ENCODE assay signal across 27 cellular contexts in the genomic region with DNA sequence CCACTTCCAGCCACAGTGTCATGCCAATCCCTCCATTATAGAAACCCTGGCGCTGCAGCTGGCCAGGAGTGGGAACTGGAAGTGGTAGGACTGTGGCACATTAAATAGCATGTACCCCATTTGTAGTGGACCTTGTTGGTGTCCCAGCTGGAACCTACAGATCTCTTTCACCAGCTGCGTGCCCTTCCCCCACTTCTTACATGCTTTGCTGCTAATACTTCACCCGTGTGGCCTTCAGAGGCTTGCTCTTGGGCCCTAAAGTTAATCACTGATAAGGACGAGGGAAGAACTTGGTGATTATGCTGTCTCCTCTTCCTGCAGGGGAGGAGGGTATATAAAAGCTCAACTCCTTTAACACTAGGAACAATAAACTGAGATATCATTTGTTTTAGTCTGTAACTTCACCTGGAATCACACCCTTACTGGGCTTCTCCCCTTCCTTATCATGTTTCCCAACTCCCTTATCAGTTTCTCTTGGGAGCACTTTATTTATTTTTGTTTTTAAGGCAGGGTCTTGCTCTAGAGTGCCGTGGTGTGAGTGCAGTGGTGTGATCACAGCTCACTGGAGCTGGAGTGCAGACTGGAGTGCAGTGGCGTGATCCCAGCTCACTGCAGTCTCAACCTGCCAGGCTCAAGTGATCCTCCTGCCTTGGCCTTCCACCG. TPM values are rescaled to one million over a fixed set of nuclear protein-coding genes. Genes with fewer than 3 reads are reported as not detected.
DNase-seq lines count a peak whose midpoint lies in the region; ATAC-seq, FAIRE-seq and TF ChIP-seq lines count a peak whose summit lies in the region.
"Had no signal": no experiment of that assay in that cellular context is flagged by ENCODE, and none has a peak within 500 bp of the region (broad histone marks: within the 10 kb centered on the region; RNA-seq: fewer than 3 reads in every experiment).

No MANE protein-coding gene starts in this region.

- no peak overlapping the region for H3K4me3 Mint-ChIP-seq in Caco-2 (ENCODE audit: unreplicated experiment)
- H3K4me3 Mint-ChIP-seq: B cell; CD8-positive, alpha-beta T cell; HFFc6 had no signal

- no peak for TF ChIP-seq RAD21 in K562 (CRISPR knock-in tag; conservative IDR thresholded peaks at IDR 0.05 in 1 of 2, IDR thresholded peaks at IDR 0.05 in 1 of 2)

- H3K27ac ChIP-seq in K562 (ENCODE audit: extremely low read depth, low read depth, low read length) (no peak overlapping the region), SJCRH30 (no peak overlapping the region)
- H3K27ac ChIP-seq: dorsolateral prefrontal cortex, GM23248, heart left ventricle, testis, uterus had no signal

- H3K27me3 ChIP-seq in Caco-2 (replicated peaks; ENCODE audit: control insufficient read depth, insufficient read depth, low read length) (no peaks in the 10 kb centered on the region), K562 (ENCODE audit: control insufficient read depth in 2 of 2, insufficient read depth in 2 of 2, low read length in 2 of 2) (peaks cover 0 to 4% of the 10 kb centered on the region in 2 experiments; a peak in 1 of 5 replicates), SJCRH30 (no peaks in the 10 kb centered on the region)
- H3K27me3 ChIP-seq: heart left ventricle, testis, uterus had no signal

- CTCF ChIA-PET in Caco-2 (lab: Charles Lee): no interaction called here
- CTCF ChIA-PET in K562 (lab: Yijun Ruan, JAX; ENCODE audit: low intra/inter-chr PET ratio): no interaction called here

- TF ChIP-seq EP300 in K562 (IDR thresholded peaks at IDR 0.05; ENCODE audit: low read length): no peak

- H3K9me3 ChIP-seq in Caco-2 (no peaks in the 10 kb centered on the region), K562 (replicated peaks; ENCODE audit: control insufficient read depth, insufficient read depth, low read depth, low read length) (no peaks in the 10 kb centered on the region), mucosa of descending colon (no peaks in the 10 kb centered on the region), SJCRH30 (replicated peaks) (no peaks in the 10 kb centered on the region)
- H3K9me3 ChIP-seq: heart left ventricle, testis, uterus had no signal

- BruUV-seq in Caco-2 (replicated peaks; lab: Mats Ljungman, UMichigan) (no TSS peak), K562 (replicated peaks; lab: Mats Ljungman, UMichigan) (no TSS peak)

- no peaks in the 10 kb centered on the region for H3K9me1 ChIP-seq in K562 (ENCODE audit: control insufficient read depth, insufficient read depth, low read length)

- peaks cover 6% of the 10 kb centered on the region for H3K27me3 Mint-ChIP-seq in Caco-2 (ENCODE audit: insufficient read depth, unreplicated experiment)

- no peaks in the 10 kb centered on the region for H4K20me1 ChIP-seq in K562 (replicated peaks; ENCODE audit: control insufficient read depth, insufficient read depth, low read length)

- no peaks in the 10 kb centered on the region for H3K9me3 Mint-ChIP-seq in Caco-2 (ENCODE audit: unreplicated experiment)
- H3K9me3 Mint-ChIP-seq: activated naive CD4-positive, alpha-beta T cell treated with anti-CD3 and anti-CD28 coated beads, Interleukin-2, amount 50 U/mL, for 72 hours; CD8-positive, alpha-beta T cell; HFFc6 had no signal

- ATAC-seq in K562: peak; percentile 75
- ATAC-seq in mucosa of descending colon: peak; percentile 93
- ATAC-seq: activated naive CD4-positive, alpha-beta T cell treated with anti-CD3 and anti-CD28 coated beads, Interleukin-2, amount 50 U/mL, for 72 hours; CD8-positive, alpha-beta T cell; heart left ventricle had no signal

- in situ Hi-C loops in K562 (cut with MboI): no loop called here

- no peak overlapping the region for H3K4me3 ChIP-seq in Caco-2 (ENCODE audit: low read depth, low read length)
- H3K4me3 ChIP-seq in K562: no peak overlapping the region
- no peak overlapping the region for H3K4me3 ChIP-seq in mucosa of descending colon
- no peak overlapping the region for H3K4me3 ChIP-seq in SJCRH30
- H3K4me3 ChIP-seq: dorsolateral prefrontal cortex, GM23248, heart left ventricle, lung, testis, uterus had no signal

- H3K79me2 ChIP-seq in K562 (ENCODE audit: control insufficient read depth, insufficient read depth, low read length): no peaks in the 10 kb centered on the region

- peak overlapping the region in 1 of 2 experiments; percentile 61; a peak in 1 of 4 replicates for H3K9ac ChIP-seq in K562 (ENCODE audit: insufficient read depth in 1 of 2, low read depth in 2 of 2, low read length in 2 of 2)
- H3K9ac ChIP-seq: GM23248 had no signal

- FAIRE-seq in K562 (lab: Jason Lieb, UNC): no peak
- FAIRE-seq: kidney had no signal

- POLR2A ChIA-PET in Caco-2 (lab: Charles Lee) (no interaction called here), K562 (lab: Yijun Ruan, JAX) (no interaction called here)

- intact Hi-C loops in Caco-2 (cut with micrococcal nuclease; ENCODE audit: unreplicated experiment) (no loop called here), K562 (cut with micrococcal nuclease) (loop anchor here (10.0 kb wide), 1 partner anchor 65 kb away; no protein-coding TSS in a partner anchor), mucosa of descending colon (cut with DNase I, micrococcal nuclease) (no loop called here)

- H3K4me1 ChIP-seq in Caco-2 (peaks cover 11% of the 10 kb centered on the region), K562 (replicated peaks in 1 of 2; ENCODE audit: control insufficient read depth in 2 of 2, insufficient read depth in 2 of 2, low read length in 2 of 2) (peaks cover 8 to 12% of the 10 kb centered on the region in 2 experiments; a peak in 4 of 5 replicates), mucosa of descending colon (ENCODE audit: low read depth) (peaks cover 14% of the 10 kb centered on the region), SJCRH30 (0 out of 2 replicates have a peak, but pooled peaks cover 5% of the 10 kb centered on the region)
- H3K4me1 ChIP-seq: heart left ventricle, uterus had no signal

- H3K36me3 Mint-ChIP-seq in Caco-2 (ENCODE audit: insufficient read depth, unreplicated experiment): no peaks in the 10 kb centered on the region
- H3K36me3 Mint-ChIP-seq: activated naive CD4-positive, alpha-beta T cell treated with anti-CD3 and anti-CD28 coated beads, Interleukin-2, amount 50 U/mL, for 72 hours; CD8-positive, alpha-beta T cell had no signal

- H3K4me1 Mint-ChIP-seq in Caco-2 (ENCODE audit: low read depth, unreplicated experiment): peaks cover 9% of the 10 kb centered on the region
- H3K4me1 Mint-ChIP-seq: B cell had no signal

- TF ChIP-seq POLR2A in K562 (conservative IDR thresholded peaks at IDR 0.05): no peak

- peak overlapping the region; percentile 46 for H3K4me2 ChIP-seq in K562 (ENCODE audit: insufficient read depth, low read length)

- peak overlapping the region; percentile 14 for H2AFZ ChIP-seq in K562 (ENCODE audit: low read depth, low read length)
- H2AFZ ChIP-seq: GM23248 had no signal

- no peaks in the 10 kb centered on the region for H3K36me3 ChIP-seq in Caco-2 (ENCODE audit: control insufficient read depth, insufficient read depth, low read length)
- H3K36me3 ChIP-seq in K562 (ENCODE audit: control insufficient read depth, insufficient read depth, low read length): no peaks in the 10 kb centered on the region
- no peaks in the 10 kb centered on the region for H3K36me3 ChIP-seq in mucosa of descending colon (ENCODE audit: low read depth)
- H3K36me3 ChIP-seq in SJCRH30: no peaks in the 10 kb centered on the region
- H3K36me3 ChIP-seq: heart left ventricle, uterus had no signal

- no peak overlapping the region for H3K27ac Mint-ChIP-seq in Caco-2 (ENCODE audit: unreplicated experiment)
- H3K27ac Mint-ChIP-seq: activated naive CD4-positive, alpha-beta T cell treated with anti-CD3 and anti-CD28 coated beads, Interleukin-2, amount 50 U/mL, for 72 hours; B cell; CD8-positive, alpha-beta T cell; HFFc6 had no signal

- no peak for TF ChIP-seq CTCF in Caco-2 (IDR thresholded peaks at IDR 0.05; ENCODE audit: insufficient read depth in 1 of 2, low read depth in 1 of 2, low read length in 1 of 2, severe bottlenecking in 1 of 2, unreplicated experiment in 1 of 2)
- TF ChIP-seq CTCF in K562 (IDR thresholded peaks at IDR 0.05 in 2 of 3, conservative IDR thresholded peaks at IDR 0.05 in 1 of 3; ENCODE audit: insufficient read depth in 2 of 3, low read depth in 1 of 3, low read length in 3 of 3): no peak
- TF ChIP-seq CTCF in mucosa of descending colon (IDR thresholded peaks at IDR 0.05): no peak

- 13% methylated on average over 6 of the region's 7 CpGs for WGBS in K562 (ENCODE audit: insufficient coverage, low coverage, missing lambda C conversion rate)

- DNase-seq in Caco-2 (peak; percentile 15 to 47), HuH-7 (ENCODE audit: low spot score) (peak; percentile 5), K562 (ENCODE audit: extremely low read depth in 1 of 4, low spot score in 3 of 4) (peak; percentile 12 to 55 (median 18)), mucosa of descending colon (peak; percentile 55 to 70 (median 59)), NCI-H2227 treated with DMSO at 0.1 percent for 48 hours (lab: John Stamatoyannopoulos, UW) (no peak), middle frontal gyrus (ENCODE audit: extremely low spot score, low spot score) (no peak), SJCRH30 (no peak)
- DNase-seq: ACHN; activated CD4-positive, alpha-beta T cell treated with anti-CD3 and anti-CD28 coated beads for 48 hours; activated effector memory CD4-positive, alpha-beta T cell treated with Interleukin-2 at 50 U/mL for 16 hours; CD8-positive, alpha-beta T cell; dorsolateral prefrontal cortex; foreskin melanocyte; GM23248; heart left ventricle; HFFc6; kidney; NCI-H146; NCI-H2171; NCI-H510A; SHP77; stimulated activated naive CD4-positive, alpha-beta T cell treated with Interleukin-2 at 50 U/mL for 16 hours; testis; uterus had no signal

RNA-seq across cellular contexts. Expression of a gene that starts 43.2 kb away (rescaled TPM):
- 20.0 and 23.1 TPM in 2 replicates for total RNA-seq in Caco-2 (2022)
- total RNA-seq in K562 (2011; cell fraction: chromatin; rRNA removed; ENCODE audit: low replicate concordance): 24.7 and 44.4 TPM in 2 replicates
- 15.0 and 19.2 TPM in 2 replicates for total RNA-seq in K562 (2011; cell fraction: nucleolus; rRNA removed)
- 16.0 and 18.6 TPM in 2 replicates for total RNA-seq in K562 (2011; cell fraction: nucleoplasm; rRNA removed)
- 24.4 and 25.0 TPM in 2 replicates for total RNA-seq in K562 (2014; rRNA removed)
- total RNA-seq in K562 (2014; rRNA removed; fragmentation: Illumina TruSeq; extraction: Trizol): 30.6 and 32.7 TPM in 2 replicates
- 32.8 and 33.6 TPM in 2 replicates for total RNA-seq in K562 (2015; rRNA removed; fragmentation: Illumina TruSeq; extraction: Trizol)
- total RNA-seq in K562 (2021): 21.5 and 22.8 TPM in 2 replicates
- polyA plus RNA-seq in K562 (2011; rRNA removed): 43.3 and 45.8 TPM in 2 replicates
- 51.8 and 68.2 TPM in 2 replicates for polyA plus RNA-seq in K562 (2011; cell fraction: cytosol; rRNA removed)
- 28.7 and 34.2 TPM in 2 replicates for polyA plus RNA-seq in K562 (2011; cell fraction: nucleus; rRNA removed)
- 15.7 and 18.6 TPM in 2 replicates for polyA plus RNA-seq in K562 (2012)
- 40.2 and 40.5 TPM in 2 replicates for polyA plus RNA-seq in K562 (2014; fragmentation: Illumina TruSeq; extraction: Trizol)
- polyA plus RNA-seq in K562 (2014; fragmentation: Nextera tagmentation; extraction: Ambion mirVana): 10 to 100 TPM; 20.6 to 26.0 TPM
- 24.3 and 28.3 TPM in 2 replicates for polyA plus RNA-seq in K562 (2014; rRNA removed)
- polyA minus RNA-seq in K562 (2011; rRNA and poly(A)+ RNA removed): 84.1 and 103 TPM in 2 replicates
- 26.5 and 27.2 TPM in 2 replicates for polyA minus RNA-seq in K562 (2011; cell fraction: cytosol; rRNA and poly(A)+ RNA removed)
- polyA minus RNA-seq in K562 (2011; cell fraction: nucleus; rRNA and poly(A)+ RNA removed): 28.3 and 49.8 TPM in 2 replicates
- total RNA-seq in mucosa of descending colon: 10 to 100 TPM; 20.1 to 27.5 (median 23.6) TPM
- total RNA-seq in SJCRH30 (2014; rRNA removed; shearing (Covaris generic)): 39.4 and 43.4 TPM in 2 replicates

Comparison
In these comparisons a context has a peak if more than half of its experiments do, and no peak if none do; other contexts are left out.
1. DNase-seq: peak in Caco-2 (2 of 2), HuH-7 (single experiment), K562 (4 of 4) and mucosa of descending colon (3 of 3); none in NCI-H2227 treated with DMSO at 0.1 percent for 48 hours (single experiment), middle frontal gyrus (single experiment) and SJCRH30 (0 of 2).